In genomic region chr18:59779979-59780378, GRCh38 we compare ENCODE assay signal across 14 cellular contexts.
DNase-seq lines count a peak whose midpoint lies in the region; ATAC-seq and TF ChIP-seq lines count a peak whose summit lies in the region.
"Had no signal": no experiment of that assay in that cellular context is flagged by ENCODE, and none has a peak within 500 bp of the region (broad histone marks: within the 10 kb centered on the region; RNA-seq: fewer than 3 reads in every experiment).

No MANE protein-coding gene starts in this region.

- H3K4me1 ChIP-seq in fibroblast of lung (ENCODE audit: control insufficient read depth, extremely low read depth, insufficient read depth, low read length) (peaks cover 15% of the 10 kb centered on the region), MM.1S (ENCODE audit: low read length) (no peaks in the 10 kb centered on the region)

- H3K9ac ChIP-seq in fibroblast of lung (ENCODE audit: insufficient read depth, low read length), result no peak overlapping the region
- no peak overlapping the region for H3K9ac ChIP-seq in MM.1S (ENCODE audit: low read length)

- H2AFZ ChIP-seq in fibroblast of lung (ENCODE audit: low read length) (no peak overlapping the region), MM.1S (ENCODE audit: low read length) (no peak overlapping the region)

- H3K27ac Mint-ChIP-seq in CD14-positive monocyte, result no peak overlapping the region
- H3K27ac Mint-ChIP-seq: activated CD4-positive, alpha-beta T cell treated with anti-CD3 and anti-CD28 coated beads, Interleukin-2, amount 10 ng/mL, durations not matched to agents 7 days and 5 days; activated T-cell treated with anti-CD3 and anti-CD28 coated beads, Interleukin-2, amount 50 U/mL, for 72 hours; memory B cell; T-helper 17 cell had no signal

- H3K9me3 ChIP-seq in fibroblast of lung (ENCODE audit: control insufficient read depth, insufficient read depth, low read depth, low read length) (no peaks in the 10 kb centered on the region), MM.1S (replicated peaks; ENCODE audit: insufficient read depth, low read length) (no peaks in the 10 kb centered on the region)

- no peak overlapping the region for H3K4me3 Mint-ChIP-seq in CD14-positive monocyte
- H3K4me3 Mint-ChIP-seq: activated CD4-positive, alpha-beta T cell treated with anti-CD3 and anti-CD28 coated beads, Interleukin-2, amount 10 ng/mL, durations not matched to agents 7 days and 5 days; activated T-cell treated with anti-CD3 and anti-CD28 coated beads, Interleukin-2, amount 50 U/mL, for 72 hours; memory B cell; T-helper 17 cell had no signal

- peak overlapping the region; percentile 44 for H3K4me2 ChIP-seq in fibroblast of lung (ENCODE audit: extremely low read depth, insufficient read depth, low read length)
- no peak overlapping the region for H3K4me2 ChIP-seq in MM.1S (ENCODE audit: low read depth, low read length)

- H3K9me3 Mint-ChIP-seq in CD14-positive monocyte, result peaks cover 0 to 4% (median 0%) of the 10 kb centered on the region in 7 donors
- H3K9me3 Mint-ChIP-seq: activated CD4-positive, alpha-beta T cell treated with anti-CD3 and anti-CD28 coated beads, Interleukin-2, amount 10 ng/mL, durations not matched to agents 7 days and 5 days had no signal

- TF ChIP-seq CTCF in fibroblast of lung (conservative IDR thresholded peaks at IDR 0.05 in 1 of 2, IDR thresholded peaks at IDR 0.05 in 1 of 2; ENCODE audit: low read depth in 1 of 2, low read length in 2 of 2) (no peak), CD14-positive monocyte (IDR thresholded peaks at IDR 0.05) (no peak), MM.1S (IDR thresholded peaks at IDR 0.05; ENCODE audit: low read length) (no peak)

- H3K36me3 ChIP-seq in fibroblast of lung (ENCODE audit: control insufficient read depth, insufficient read depth, low read length) (no peaks in the 10 kb centered on the region), MM.1S (replicated peaks; ENCODE audit: insufficient read depth, low read length) (no peaks in the 10 kb centered on the region)

- no peak overlapping the region for H3K27ac ChIP-seq in fibroblast of lung (ENCODE audit: insufficient read depth, low read length)
- H3K27ac ChIP-seq in MM.1S (ENCODE audit: low read length), result no peak overlapping the region

- H4K20me1 ChIP-seq in fibroblast of lung (ENCODE audit: control insufficient read depth, extremely low read depth, insufficient read depth, low read length), result no peaks in the 10 kb centered on the region
- no peaks in the 10 kb centered on the region for H4K20me1 ChIP-seq in MM.1S (ENCODE audit: insufficient read depth, low read length)

- H3K27me3 ChIP-seq in fibroblast of lung (ENCODE audit: control insufficient read depth, insufficient read depth, low read length), result no peaks in the 10 kb centered on the region
- H3K27me3 ChIP-seq in MM.1S (replicated peaks; ENCODE audit: insufficient read depth, low read length), result no peaks in the 10 kb centered on the region

- ATAC-seq in SK-N-SH treated with all-trans-retinoic acid at 6 μM for 48 hours, result peak; percentile 76
- no peak for ATAC-seq in GM18868 (IDR thresholded peaks at IDR 0.05; ENCODE audit: unreplicated experiment)
- ATAC-seq: activated T-cell treated with anti-CD3 and anti-CD28 coated beads, Interleukin-2, amount 50 U/mL, for 72 hours; T-helper 17 cell had no signal

- H3K36me3 Mint-ChIP-seq in CD14-positive monocyte, result no peaks in the 10 kb centered on the region
- H3K36me3 Mint-ChIP-seq: memory B cell had no signal

- H3K4me1 Mint-ChIP-seq in CD14-positive monocyte, result no peaks in the 10 kb centered on the region
- H3K4me1 Mint-ChIP-seq: activated CD4-positive, alpha-beta T cell treated with anti-CD3 and anti-CD28 coated beads, Interleukin-2, amount 10 ng/mL, durations not matched to agents 7 days and 5 days; T-helper 17 cell had no signal

- H3K4me3 ChIP-seq in fibroblast of lung (replicated peaks in 1 of 4; ENCODE audit: control extremely low read depth in 1 of 4, insufficient read depth in 1 of 4, low read depth in 3 of 4, low read length in 4 of 4), result no peak overlapping the region
- H3K4me3 ChIP-seq in MM.1S (ENCODE audit: low read length), result no peak overlapping the region

- DNase-seq in HCEC 1CT (peak; percentile 94), fibroblast of lung (ENCODE audit: low read depth in 2 of 2) (peak; percentile 72 to 93), pulmonary artery endothelial cell (ENCODE audit: low read depth, low spot score) (peak; percentile 49), NCI-H2081 treated with DMSO at 0.1 percent for 48 hours (lab: John Stamatoyannopoulos, UW) (no peak), CD14-positive monocyte (ENCODE audit: low spot score) (no peak), MM.1S (no peak)
- DNase-seq: activated CD4-positive, alpha-beta T cell treated with anti-CD3 and anti-CD28 coated beads, Interleukin-2, amount 10 ng/mL, durations not matched to agents 7 days and 5 days; activated T-cell treated with anti-CD3 and anti-CD28 coated beads, Interleukin-2, amount 50 U/mL, for 72 hours; NCI-H2227 treated with DMSO at 0.1 percent for 48 hours; nucleus accumbens; T-helper 17 cell had no signal

- no peaks in the 10 kb centered on the region for H3F3A ChIP-seq in MM.1S (ENCODE audit: insufficient read depth, low read length)

- H3K27me3 Mint-ChIP-seq in CD14-positive monocyte (ENCODE audit: low read depth in 3 of 3), result peaks cover 0 to 2% (median 0%) of the 10 kb centered on the region in 3 donors

- no peaks in the 10 kb centered on the region for H3K9me2 ChIP-seq in MM.1S (replicated peaks; ENCODE audit: insufficient read depth, low read length)

- H3K79me2 ChIP-seq in fibroblast of lung (ENCODE audit: control insufficient read depth, insufficient read depth, low read length) (no peaks in the 10 kb centered on the region), MM.1S (ENCODE audit: low read length) (no peaks in the 10 kb centered on the region)

- intact Hi-C loops in CD14-positive monocyte (cut with micrococcal nuclease), result no loop called here

TF ChIP-seq in SK-N-SH treated with all-trans-retinoic acid at 6 μM for 48 hours, 23 proteins besides CTCF, POLR2A, EP300 and RAD21 (continues in another document):
- TF ChIP-seq OSR1 (CRISPR knock-in tag; IDR thresholded peaks at IDR 0.05) (no peak), ISL1 (CRISPR knock-in tag; IDR thresholded peaks at IDR 0.05) (peak; percentile 95), PPARA (CRISPR knock-in tag; IDR thresholded peaks at IDR 0.05; ENCODE audit: borderline replicate concordance) (no peak), ARNTL (CRISPR knock-in tag; IDR thresholded peaks at IDR 0.05; ENCODE audit: borderline replicate concordance, low read depth) (no peak), TCF4 (CRISPR knock-in tag; IDR thresholded peaks at IDR 0.05; ENCODE audit: borderline replicate concordance) (no peak), ZFP30 (CRISPR knock-in tag; IDR thresholded peaks at IDR 0.05) (no peak), TOX (CRISPR knock-in tag; IDR thresholded peaks at IDR 0.05; ENCODE audit: borderline replicate concordance) (no peak), GLIS3 (CRISPR knock-in tag; IDR thresholded peaks at IDR 0.05) (no peak), RARB (CRISPR knock-in tag; IDR thresholded peaks at IDR 0.05) (no peak), ZC3H10 (CRISPR knock-in tag; IDR thresholded peaks at IDR 0.05) (no peak)
- TF ChIP-seq, protein P1, sequence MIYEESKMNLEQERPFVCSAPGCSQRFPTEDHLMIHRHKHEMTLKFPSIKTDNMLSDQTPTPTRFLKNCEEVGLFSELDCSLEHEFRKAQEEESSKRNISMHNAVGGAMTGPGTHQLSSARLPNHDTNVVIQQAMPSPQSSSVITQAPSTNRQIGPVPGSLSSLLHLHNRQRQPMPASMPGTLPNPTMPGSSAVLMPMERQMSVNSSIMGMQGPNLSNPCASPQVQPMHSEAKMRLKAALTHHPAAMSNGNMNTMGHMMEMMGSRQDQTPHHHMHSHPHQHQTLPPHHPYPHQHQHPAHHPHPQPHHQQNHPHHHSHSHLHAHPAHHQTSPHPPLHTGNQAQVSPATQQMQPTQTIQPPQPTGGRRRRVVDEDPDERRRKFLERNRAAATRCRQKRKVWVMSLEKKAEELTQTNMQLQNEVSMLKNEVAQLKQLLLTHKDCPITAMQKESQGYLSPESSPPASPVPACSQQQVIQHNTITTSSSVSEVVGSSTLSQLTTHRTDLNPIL (CRISPR knock-in tag; IDR thresholded peaks at IDR 0.05; ENCODE audit: low read depth), result peak; percentile 74
- TF ChIP-seq, protein P2, sequence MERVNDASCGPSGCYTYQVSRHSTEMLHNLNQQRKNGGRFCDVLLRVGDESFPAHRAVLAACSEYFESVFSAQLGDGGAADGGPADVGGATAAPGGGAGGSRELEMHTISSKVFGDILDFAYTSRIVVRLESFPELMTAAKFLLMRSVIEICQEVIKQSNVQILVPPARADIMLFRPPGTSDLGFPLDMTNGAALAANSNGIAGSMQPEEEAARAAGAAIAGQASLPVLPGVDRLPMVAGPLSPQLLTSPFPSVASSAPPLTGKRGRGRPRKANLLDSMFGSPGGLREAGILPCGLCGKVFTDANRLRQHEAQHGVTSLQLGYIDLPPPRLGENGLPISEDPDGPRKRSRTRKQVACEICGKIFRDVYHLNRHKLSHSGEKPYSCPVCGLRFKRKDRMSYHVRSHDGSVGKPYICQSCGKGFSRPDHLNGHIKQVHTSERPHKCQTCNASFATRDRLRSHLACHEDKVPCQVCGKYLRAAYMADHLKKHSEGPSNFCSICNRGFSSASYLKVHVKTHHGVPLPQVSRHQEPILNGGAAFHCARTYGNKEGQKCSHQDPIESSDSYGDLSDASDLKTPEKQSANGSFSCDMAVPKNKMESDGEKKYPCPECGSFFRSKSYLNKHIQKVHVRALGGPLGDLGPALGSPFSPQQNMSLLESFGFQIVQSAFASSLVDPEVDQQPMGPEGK (CRISPR knock-in tag; IDR thresholded peaks at IDR 0.05; ENCODE audit: borderline replicate concordance), result peak; percentile 73; the same call in 1 of the 2 replicates

Comparison
In these comparisons a context has a peak if more than half of its experiments do, and no peak if none do; other contexts are left out.
1. DNase-seq: peak in HCEC 1CT (single experiment), fibroblast of lung (2 of 2) and pulmonary artery endothelial cell (single experiment); none in NCI-H2081 treated with DMSO at 0.1 percent for 48 hours (single experiment), CD14-positive monocyte (single experiment) and MM.1S (single experiment).